ENCODE assay signal across 14 cellular contexts in genomic region chr12:66624806-66625205, GRCh38. TPM values are rescaled to one million over a fixed set of nuclear protein-coding genes. Genes with fewer than 3 reads are reported as not detected.
DNase-seq lines count a peak whose midpoint lies in the region; ATAC-seq and TF ChIP-seq lines count a peak whose summit lies in the region.
"Had no signal": no experiment of that assay in that cellular context is flagged by ENCODE, and none has a peak within 500 bp of the region (broad histone marks: within the 10 kb centered on the region; RNA-seq: fewer than 3 reads in every experiment).

No MANE protein-coding gene starts in this region.

- H3K9me3 ChIP-seq in Karpas-422 (ENCODE audit: low read length): no peaks in the 10 kb centered on the region

- H3K27me3 ChIP-seq in Karpas-422 (ENCODE audit: low read length): no peaks in the 10 kb centered on the region

- H2AFZ ChIP-seq in Karpas-422 (ENCODE audit: low read length): no peak overlapping the region

- peaks cover 59% of the 10 kb centered on the region for H3K4me1 ChIP-seq in Karpas-422 (ENCODE audit: low read length)

- TF ChIP-seq CTCF in GM13977 (IDR thresholded peaks at IDR 0.05; ENCODE audit: extremely low read depth, insufficient read depth, missing control alignments) (no peak), GM20000 (IDR thresholded peaks at IDR 0.05; ENCODE audit: extremely low read depth, missing control alignments) (no peak)

- H3K4me3 ChIP-seq in Karpas-422 (ENCODE audit: low read length): 0 out of 2 replicates have a peak overlapping the region, but pooled peaks have one; percentile 21

- H3K4me2 ChIP-seq in Karpas-422 (ENCODE audit: low read depth, low read length, poor library complexity, severe bottlenecking): peak overlapping the region; percentile 38

- no peaks in the 10 kb centered on the region for H4K20me1 ChIP-seq in Karpas-422 (ENCODE audit: insufficient read depth, low read depth, low read length)

- DNase-seq in GM13977 (ENCODE audit: low spot score) (peak; percentile 12), GM20000 (ENCODE audit: low spot score) (peak; percentile 19), Karpas-422 (peak; percentile 74), middle frontal gyrus (ENCODE audit: extremely low spot score, low spot score) (no peak), NCI-H1105 treated with DMSO at 0.1 percent for 48 hours (lab: John Stamatoyannopoulos, UW) (no peak)
- DNase-seq: activated CD4-positive, alpha-beta T cell treated with anti-CD3 and anti-CD28 coated beads, Interleukin-2, amount 10 ng/mL, durations not matched to agents 7 days and 5 days; DMS53; foreskin fibroblast; NCI-H1694 treated with DMSO at 0.1 percent for 48 hours had no signal

- H3K79me2 ChIP-seq in Karpas-422 (ENCODE audit: low read length): no peaks in the 10 kb centered on the region

- no peaks in the 10 kb centered on the region for H3K36me3 ChIP-seq in Karpas-422 (ENCODE audit: insufficient read depth, low read length)

- H3K9ac ChIP-seq in Karpas-422 (ENCODE audit: low read length): no peak overlapping the region; the same call in 1 of the 2 replicates

- H3K27ac ChIP-seq in Karpas-422 (ENCODE audit: low read length): peak overlapping the region; percentile 87

- in situ Hi-C loops in GM13977 (cut with MboI; ENCODE audit: low pct_unique_long_range_greater_than_20kb, low sequenced_read_pairs, unreplicated experiment): no loop called here

- H3K9me2 ChIP-seq in Karpas-422 (replicated peaks; ENCODE audit: insufficient read depth, low read length): no peaks in the 10 kb centered on the region

- peak; percentile 60 for ATAC-seq in HG02870 (IDR thresholded peaks at IDR 0.05; ENCODE audit: unreplicated experiment)
- no peak for ATAC-seq in SK-N-SH treated with all-trans-retinoic acid at 6 μM for 48 hours
- ATAC-seq in GM18520 (IDR thresholded peaks at IDR 0.05; ENCODE audit: unreplicated experiment): no peak
- ATAC-seq: stimulated activated effector memory CD8-positive, alpha-beta T cell treated with anti-CD3 and anti-CD28 coated beads, Interleukin-12 subunit alpha, Interleukin-12 subunit beta, amount 100 ng/mL, for 72 hours had no signal

TF ChIP-seq in SK-N-SH treated with all-trans-retinoic acid at 6 μM for 48 hours, 23 proteins besides CTCF, POLR2A, EP300 and RAD21:
- TF ChIP-seq TOX (CRISPR knock-in tag; IDR thresholded peaks at IDR 0.05; ENCODE audit: borderline replicate concordance) (no peak), TSHZ2 (CRISPR knock-in tag; IDR thresholded peaks at IDR 0.05) (no peak), PATZ1 (CRISPR knock-in tag; IDR thresholded peaks at IDR 0.05; ENCODE audit: borderline replicate concordance) (no peak), ESRRG (CRISPR knock-in tag; IDR thresholded peaks at IDR 0.05) (no peak), ZNF565 (CRISPR knock-in tag; conservative IDR thresholded peaks at IDR 0.05; ENCODE audit: low read depth) (no peak), BACH2 (CRISPR knock-in tag; IDR thresholded peaks at IDR 0.05; ENCODE audit: borderline replicate concordance) (no peak), POU6F1 (CRISPR knock-in tag; IDR thresholded peaks at IDR 0.05; ENCODE audit: borderline replicate concordance, low read depth) (no peak), ZC3H10 (CRISPR knock-in tag; IDR thresholded peaks at IDR 0.05) (no peak)

RNA-seq across cellular contexts. Expression of gene GRIP1, which starts 54.1 kb away (rescaled TPM):
- 0.07 and 4.5 TPM in 2 replicates for total RNA-seq in Karpas-422 (2014; rRNA removed; shearing (Covaris generic); ENCODE audit: low replicate concordance)
- total RNA-seq: T-helper 1 cell treated with Interleukin-12 subunit alpha and Interleukin-12 subunit beta and Interleukin-4 antibody, amounts not matched to agents 30 ng/mL and 1 ng/mL, for 36 hours had no signal

Comparison
In these comparisons a context has a peak if more than half of its experiments do, and no peak if none do; other contexts are left out.
1. DNase-seq: peak in GM13977 (single experiment), GM20000 (single experiment) and Karpas-422 (single experiment); none in middle frontal gyrus (single experiment) and NCI-H1105 treated with DMSO at 0.1 percent for 48 hours (single experiment).